Comparison of ENCODE assay signal across 8 cellular contexts in genomic region chr1:109821221-109821669, GRCh38. TPM values are rescaled to one million over a fixed set of nuclear protein-coding genes. Genes with fewer than 3 reads are reported as not detected.
DNase-seq lines count a peak whose midpoint lies in the region; ATAC-seq and TF ChIP-seq lines count a peak whose summit lies in the region.

No MANE protein-coding gene starts in this region.

- ATAC-seq in GM19324 (IDR thresholded peaks at IDR 0.05; ENCODE audit: low FRiP score, unreplicated experiment) (no peak), HG02852 (IDR thresholded peaks at IDR 0.05; ENCODE audit: unreplicated experiment) (no peak)

- WGBS in esophagus, 2 donors, result 35 to 52% methylated on average over 8 of the region's 8 CpGs

- peaks cover 16% of the 10 kb centered on the region for H3K4me1 ChIP-seq in SJCRH30
- peaks cover 14 to 30% of the 10 kb centered on the region in 2 donors for H3K4me1 ChIP-seq in esophagus (ENCODE audit: control insufficient read depth in 2 of 2, insufficient read depth in 2 of 2, low read length in 1 of 2)

- H3K4me3 ChIP-seq in SJCRH30 (no peak overlapping the region), esophagus (ENCODE audit: low read depth in 1 of 2, low read length in 2 of 2) (no peak overlapping the region), retinal pigment epithelial cell (ENCODE audit: low read length) (no peak overlapping the region)

- H3K9me3 ChIP-seq in SJCRH30 (replicated peaks) (no peaks in the 10 kb centered on the region), esophagus (ENCODE audit: control insufficient read depth in 2 of 2, insufficient read depth in 1 of 2, low read depth in 1 of 2, low read length in 1 of 2) (no peaks in the 10 kb centered on the region)

- H3K36me3 ChIP-seq in SJCRH30 (no peaks in the 10 kb centered on the region), esophagus (ENCODE audit: control insufficient read depth in 2 of 2, insufficient read depth in 2 of 2, low read length in 1 of 2) (no peaks in the 10 kb centered on the region)

- H3K27me3 ChIP-seq in SJCRH30 (no peaks in the 10 kb centered on the region; the same call in 1 of the 2 replicates), esophagus (ENCODE audit: control insufficient read depth in 1 of 2, insufficient read depth in 2 of 2, low read length in 2 of 2) (no peaks in the 10 kb centered on the region)

- no peak for TF ChIP-seq CTCF in retinal pigment epithelial cell (conservative IDR thresholded peaks at IDR 0.05; ENCODE audit: low read depth, low read length)

- H3K27ac ChIP-seq in SJCRH30 (no peak overlapping the region), esophagus (ENCODE audit: low read depth in 2 of 2, low read length in 1 of 2) (peak overlapping the region; percentile 57 to 81)

- DNase-seq in GOT3 (lab: John Stamatoyannopoulos, UW), result peak; percentile 46
- peak; percentile 56 to 60 for DNase-seq in SJCRH30
- peak; percentile 79 for DNase-seq in retinal pigment epithelial cell (ENCODE audit: low read depth)
- no peak for DNase-seq in LoVo (ENCODE audit: low spot score)
- no peak for DNase-seq in germinal center (ENCODE audit: low spot score)

RNA-seq across cellular contexts. Expression of gene EPS8L3, which starts 57.5 kb away (rescaled TPM):
- not detected in 2 replicates for total RNA-seq in SJCRH30 (2014; rRNA removed; shearing (Covaris generic))
- polyA plus RNA-seq in esophagus, result under 1 TPM; 0.10 to 0.28 TPM

Comparison
In these comparisons a context has a peak if more than half of its experiments do, and no peak if none do; other contexts are left out.
1. DNase-seq: peak in GOT3 (single experiment), SJCRH30 (2 of 2) and retinal pigment epithelial cell (single experiment); none in LoVo (single experiment) and germinal center (single experiment).